Comparison of ENCODE assay signal across 1 cellular context in genomic region chr2:36358317-36358659, GRCh38.
A peak's percentile ranks its signal among the peaks of the same experiment; 100 is the strongest.
TF ChIP-seq lines count a peak whose summit lies in the region.

No MANE protein-coding gene starts in this region.

TF ChIP-seq in HepG2, 621 proteins besides CTCF, POLR2A, EP300 and RAD21 (continued from another document):
- TF ChIP-seq ZBTB34 (CRISPR knock-in tag; IDR thresholded peaks at IDR 0.05) (no peak), MXD4 (CRISPR knock-in tag; IDR thresholded peaks at IDR 0.05) (0 out of 2 replicates have a peak, but pooled peaks have one; percentile 4)
